In the genomic region with DNA sequence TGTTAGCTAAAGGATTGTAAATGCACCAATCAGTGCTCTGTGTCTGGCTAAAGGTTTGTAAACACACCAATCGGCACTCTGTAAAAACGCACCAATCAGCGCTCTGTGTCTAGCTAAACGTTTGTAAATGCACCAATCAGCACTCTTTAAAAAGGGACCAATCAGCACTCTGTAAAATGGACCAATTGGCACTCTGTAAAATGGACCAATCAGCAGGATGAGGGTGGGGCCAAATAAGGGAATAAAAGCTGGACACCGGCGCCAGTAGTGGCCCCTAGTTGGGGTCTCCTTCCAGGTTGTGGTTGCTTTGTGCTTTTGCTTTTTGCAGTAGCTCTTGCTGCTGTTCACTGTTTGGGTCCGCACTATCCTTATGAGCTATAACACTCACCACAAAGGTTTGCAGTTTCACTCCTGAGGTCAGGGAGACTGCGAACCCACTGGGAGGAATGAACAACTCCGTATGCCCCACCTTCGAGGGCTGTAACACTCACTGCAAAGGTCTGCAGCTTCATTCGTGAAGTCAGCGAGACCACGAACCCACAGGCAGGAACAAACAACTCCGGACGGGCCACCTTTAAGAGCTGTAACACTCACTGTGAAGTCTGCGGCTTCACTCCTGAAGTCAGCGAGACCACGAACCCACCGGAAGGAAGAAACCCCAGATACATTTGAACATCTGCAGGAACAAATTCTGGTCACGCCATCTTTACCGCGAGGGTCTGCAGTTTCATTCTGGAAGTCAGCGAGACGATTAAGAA, we compare ENCODE assay signal across 8 cellular contexts. TPM values are rescaled to one million over a fixed set of nuclear protein-coding genes. Genes with fewer than 3 reads are reported as not detected.
A peak's percentile ranks its signal among the peaks of the same experiment; 100 is the strongest.
DNase-seq lines count a peak whose midpoint lies in the region; ATAC-seq lines count a peak whose summit lies in the region.

No MANE protein-coding gene starts in this region.

- peak; percentile 57 for DNase-seq in CMK (ENCODE audit: low read depth)
- peak; percentile 69 for DNase-seq in KG1 (lab: John Stamatoyannopoulos, UW)
- peak; percentile 64 for DNase-seq in activated T-cell treated with anti-CD3 and anti-CD28 coated beads for 48 hours (ENCODE audit: low read depth)
- peak; percentile 93 to 94 (median 94) for DNase-seq in immature natural killer cell
- DNase-seq in stimulated activated CD8-positive, alpha-beta memory T cell treated with anti-CD3 and anti-CD28 coated beads, Interleukin-12 subunit alpha, Interleukin-12 subunit beta, amount 100 ng/mL, for 1 hour (ENCODE audit: low read depth), result peak; percentile 58
- DNase-seq in NCI-H526 treated with DMSO at 0.1 percent for 48 hours (lab: John Stamatoyannopoulos, UW), result no peak
- no peak for DNase-seq in superior temporal gyrus (ENCODE audit: extremely low spot score)

- peaks cover 10 to 16% (median 15%) of the 10 kb centered on the region in 3 donors for H3K27me3 Mint-ChIP-seq in immature natural killer cell (ENCODE audit: low read depth in 3 of 3)

- H3K27ac Mint-ChIP-seq in immature natural killer cell, result peak overlapping the region; percentile 88 to 96 (median 93)

- peak overlapping the region; percentile 75 to 86 (median 80) for H3K4me3 Mint-ChIP-seq in immature natural killer cell

- ATAC-seq in GM21526 (IDR thresholded peaks at IDR 0.05; ENCODE audit: low FRiP score, unreplicated experiment), result peak; percentile 44

- H3K4me1 Mint-ChIP-seq in immature natural killer cell, result peaks cover 51 to 59% of the 10 kb centered on the region in 2 donors

- peaks cover 0 to 6% (median 0%) of the 10 kb centered on the region in 3 donors for H3K36me3 Mint-ChIP-seq in immature natural killer cell

- peaks cover 0 to 11% (median 3%) of the 10 kb centered on the region in 6 donors for H3K9me3 Mint-ChIP-seq in immature natural killer cell

RNA-seq across cellular contexts. Expression of a gene that starts 1.1 kb away (rescaled TPM):
- polyA plus RNA-seq in immature natural killer cell, result 10 to 100 TPM; 49.4 to 67.1 (median 58.2) TPM

Comparison
In these comparisons a context has a peak if more than half of its experiments do, and no peak if none do; other contexts are left out.
1. DNase-seq: peak in CMK (single experiment), KG1 (single experiment), activated T-cell treated with anti-CD3 and anti-CD28 coated beads for 48 hours (single experiment), immature natural killer cell (3 of 3) and stimulated activated CD8-positive, alpha-beta memory T cell treated with anti-CD3 and anti-CD28 coated beads, Interleukin-12 subunit alpha, Interleukin-12 subunit beta, amount 100 ng/mL, for 1 hour (single experiment); none in NCI-H526 treated with DMSO at 0.1 percent for 48 hours (single experiment) and superior temporal gyrus (single experiment).